ENCODE assay signal across 8 cellular contexts in genomic region chr14:89767861-89768268, GRCh38.
DNase-seq lines count a peak whose midpoint lies in the region; ATAC-seq and TF ChIP-seq lines count a peak whose summit lies in the region.

No MANE protein-coding gene starts in this region.

- H3K4me3 ChIP-seq in SU-DHL-6 (ENCODE audit: insufficient read depth, low read length, poor library complexity, severe bottlenecking) (no peak overlapping the region), adrenal gland (no peak overlapping the region), iPS DF 6.9 (ENCODE audit: low read length) (no peak overlapping the region)

- peak; percentile 86 for TF ChIP-seq CTCF in SU-DHL-6 (IDR thresholded peaks at IDR 0.05; ENCODE audit: insufficient read depth, low read length, poor library complexity, severe bottlenecking)
- peak; percentile 38 to 73 (median 66) for TF ChIP-seq CTCF in adrenal gland (IDR thresholded peaks at IDR 0.05)
- TF ChIP-seq CTCF in omental fat pad (IDR thresholded peaks at IDR 0.05) = no peak

- H3K9me2 ChIP-seq in SU-DHL-6 (replicated peaks; ENCODE audit: insufficient read depth, low read length) = no peaks in the 10 kb centered on the region

- intact Hi-C loops in adrenal gland (cut with DNase I) = loop anchor here in 1 of 2 donors (5.0 to 10.0 kb wide), 2 partner anchors 343 to 731 kb away; no protein-coding TSS in a partner anchor

- peak overlapping the region; percentile 70 for H2AFZ ChIP-seq in SU-DHL-6 (ENCODE audit: low read depth, low read length, severe bottlenecking)

- no peaks in the 10 kb centered on the region for H3K79me2 ChIP-seq in SU-DHL-6 (ENCODE audit: insufficient read depth, low read length)

- TF ChIP-seq POLR2A in adrenal gland (IDR thresholded peaks at IDR 0.05) = no peak

- H3F3A ChIP-seq in SU-DHL-6 (ENCODE audit: insufficient read depth) = no peaks in the 10 kb centered on the region

- no peaks in the 10 kb centered on the region for H4K20me1 ChIP-seq in SU-DHL-6 (ENCODE audit: low read depth, low read length)

- ATAC-seq in GM21515 (IDR thresholded peaks at IDR 0.05; ENCODE audit: unreplicated experiment) (peak; percentile 65), omental fat pad (ENCODE audit: low FRiP score) (no peak)

- 26 to 35% (median 31%) methylated on average over 4 of the region's 4 CpGs for WGBS in adrenal gland, 4 donors
- WGBS in iPS DF 6.9 (ENCODE audit: insufficient coverage, insufficient read length) = no CpG with 5 or more reads among the region's 4 CpGs

- H3K27me3 ChIP-seq in SU-DHL-6 (ENCODE audit: low read length) (no peaks in the 10 kb centered on the region), adrenal gland (no peaks in the 10 kb centered on the region), iPS DF 6.9 (ENCODE audit: control insufficient read depth, insufficient read depth, low read length) (no peaks in the 10 kb centered on the region)

- H3K9me3 ChIP-seq in SU-DHL-6 (ENCODE audit: insufficient read depth, low read length) = no peaks in the 10 kb centered on the region
- no peaks in the 10 kb centered on the region for H3K9me3 ChIP-seq in adrenal gland (replicated peaks in 1 of 3)
- no peaks in the 10 kb centered on the region for H3K9me3 ChIP-seq in iPS DF 6.9 (ENCODE audit: control insufficient read depth, insufficient read depth, low read length)

- no peaks in the 10 kb centered on the region for H3K36me3 ChIP-seq in SU-DHL-6 (ENCODE audit: low read length)
- H3K36me3 ChIP-seq in adrenal gland (replicated peaks in 1 of 2) = no peaks in the 10 kb centered on the region
- no peaks in the 10 kb centered on the region for H3K36me3 ChIP-seq in iPS DF 6.9 (ENCODE audit: control insufficient read depth, insufficient read depth, low read length)

- no peak overlapping the region for H3K9ac ChIP-seq in SU-DHL-6 (ENCODE audit: low read length)

- H3K27ac ChIP-seq in SU-DHL-6 (ENCODE audit: low read depth, low read length) (no peak overlapping the region), adrenal gland (no peak overlapping the region), iPS DF 6.9 (ENCODE audit: low read length) (no peak overlapping the region)

- peak overlapping the region; percentile 37 for H3K4me2 ChIP-seq in SU-DHL-6 (ENCODE audit: low read depth, low read length, poor library complexity, severe bottlenecking)

- DNase-seq in Daoy (ENCODE audit: low read depth) (peak; percentile 48), HuH-7.5 (ENCODE audit: low spot score) (peak; percentile 17), adrenal gland (peak; percentile 35 to 63 (median 47)), iPS DF 6.9 (ENCODE audit: low read depth, low spot score) (peak; percentile 45), omental fat pad (ENCODE audit: low spot score) (no peak)
- peak; percentile 69 for DNase-seq in stimulated activated CD4-positive, alpha-beta T cell treated with anti-CD3 and anti-CD28 coated beads, Interleukin-4, amount 100 ng/mL, for 24 hours

- H3K4me1 ChIP-seq in adrenal gland (replicated peaks in 1 of 2) (no peaks in the 10 kb centered on the region), iPS DF 6.9 (ENCODE audit: control insufficient read depth, insufficient read depth, low read length) (peaks cover 5% of the 10 kb centered on the region; the same call in 1 of the 2 replicates)

Comparison
In these comparisons a context has a peak if more than half of its experiments do, and no peak if none do; other contexts are left out.
1. CTCF ChIP-seq: peak in SU-DHL-6 (single experiment) and adrenal gland (6 of 6); none in omental fat pad (0 of 3).